8 cellular contexts compared by ENCODE assay signal in genomic region chr10:91924212-91925021, GRCh38. TPM values are rescaled to one million over a fixed set of nuclear protein-coding genes. Genes with fewer than 3 reads are reported as not detected.
DNase-seq lines count a peak whose midpoint lies in the region; ATAC-seq, FAIRE-seq and TF ChIP-seq lines count a peak whose summit lies in the region.

No MANE protein-coding gene starts in this region.

- H3K4me1 ChIP-seq in KMS-11 (ENCODE audit: low read depth, poor library complexity, severe bottlenecking) (peaks cover 42% of the 10 kb centered on the region), astrocyte (ENCODE audit: insufficient read depth, low read length) (no peaks in the 10 kb centered on the region), suprapubic skin (peaks cover 34% of the 10 kb centered on the region)

- no peak for TF ChIP-seq POLR2A in suprapubic skin (IDR thresholded peaks at IDR 0.05)

- no peak for TF ChIP-seq CTCF in CD4-positive, alpha-beta T cell (IDR thresholded peaks at IDR 0.05)
- TF ChIP-seq CTCF in KMS-11 (conservative IDR thresholded peaks at IDR 0.05; ENCODE audit: low read depth, low read length), result no peak
- TF ChIP-seq CTCF in astrocyte (IDR thresholded peaks at IDR 0.05; ENCODE audit: insufficient read depth, low read depth, low read length), result no peak
- no peak for TF ChIP-seq CTCF in suprapubic skin (IDR thresholded peaks at IDR 0.05)

- POLR2A ChIA-PET in CD4-positive, alpha-beta T cell (lab: Charles Lee), result interaction anchor here (0.6 to 2.8 kb wide), 21 partner anchors 9 to 1053 kb away, joined by 3 to 77 read pairs (median 5); partner anchors contain the start of genes CPEB3, EXOC6, FGFBP3 and MARCHF5

- intact Hi-C loops in CD4-positive, alpha-beta T cell (cut with DNase I, micrococcal nuclease), result loop anchor here (5.0 to 10.0 kb wide), 8 partner anchors 127 to 1570 kb away; partner anchors contain the start of genes RPP30 (in 2 of the 2), TNKS2 (in 2 of the 2), CEP55 (in 1 of the 2) and CPEB3 (in 1 of the 2)

- H3K4me3 ChIP-seq in KMS-11 (IDR thresholded peaks at IDR 0.05; ENCODE audit: insufficient read depth, low read depth, low read length), result no peak overlapping the region
- peak overlapping the region; percentile 92 for H3K4me3 ChIP-seq in astrocyte (ENCODE audit: insufficient read depth, low read depth, low read length)
- peak overlapping the region; percentile 85 for H3K4me3 ChIP-seq in suprapubic skin

- peak overlapping the region; percentile 89 for H2AFZ ChIP-seq in KMS-11 (ENCODE audit: low read depth)
- peak overlapping the region; percentile 77 for H2AFZ ChIP-seq in astrocyte (ENCODE audit: low read depth, low read length)

- H3K27ac Mint-ChIP-seq in CD4-positive, alpha-beta T cell, result peak overlapping the region; percentile 98
- H3K27ac Mint-ChIP-seq in astrocyte (ENCODE audit: unreplicated experiment), result peak overlapping the region; percentile 98

- CTCF ChIA-PET in CD4-positive, alpha-beta T cell (lab: Charles Lee), result interaction anchor here (1.0 to 4.0 kb wide), 5 partner anchors 12 to 515 kb away, joined by 3 to 24 read pairs (median 7); partner anchors contain the start of gene FGFBP3

- H3K9me3 ChIP-seq in CD4-positive, alpha-beta T cell (ENCODE audit: control insufficient read depth, low read length), result peaks cover 3% of the 10 kb centered on the region
- H3K9me3 ChIP-seq in astrocyte (ENCODE audit: insufficient read depth, low read depth, low read length) (no peaks in the 10 kb centered on the region), suprapubic skin (no peaks in the 10 kb centered on the region)

- peak overlapping the region; percentile 93 for H3K27ac ChIP-seq in CD4-positive, alpha-beta T cell (ENCODE audit: low read depth, low read length)
- peak overlapping the region; percentile 97 for H3K27ac ChIP-seq in KMS-11
- H3K27ac ChIP-seq in astrocyte (ENCODE audit: low read depth, low read length), result peak overlapping the region; percentile 94
- peak overlapping the region; percentile 97 for H3K27ac ChIP-seq in suprapubic skin

- 3% methylated on average over 21 of the region's 21 CpGs for WGBS in suprapubic skin

- peak overlapping the region; percentile 86 for H3K9ac ChIP-seq in KMS-11
- H3K9ac ChIP-seq in astrocyte (ENCODE audit: low read length), result peak overlapping the region; percentile 97

- peaks cover 53% of the 10 kb centered on the region for H3K4me1 Mint-ChIP-seq in CD4-positive, alpha-beta T cell (ENCODE audit: low read depth)
- H3K4me1 Mint-ChIP-seq in astrocyte (ENCODE audit: low read depth, unreplicated experiment), result peaks cover 15% of the 10 kb centered on the region

- peaks cover 26% of the 10 kb centered on the region for H3K36me3 Mint-ChIP-seq in CD4-positive, alpha-beta T cell (ENCODE audit: low read depth)
- H3K36me3 Mint-ChIP-seq in astrocyte (ENCODE audit: low read depth, unreplicated experiment), result peaks cover 2% of the 10 kb centered on the region

- H3K27me3 ChIP-seq in CD4-positive, alpha-beta T cell (ENCODE audit: control insufficient read depth, insufficient read depth, low read length), result peaks cover 1% of the 10 kb centered on the region
- H3K27me3 ChIP-seq in KMS-11 (ENCODE audit: insufficient read depth, low read depth) (no peaks in the 10 kb centered on the region), astrocyte (ENCODE audit: insufficient read depth, low read length) (no peaks in the 10 kb centered on the region), suprapubic skin (no peaks in the 10 kb centered on the region)

- DNase-seq in CD4-positive, alpha-beta T cell, result no peak
- DNase-seq in astrocyte (ENCODE audit: low read depth) (peak; percentile 12), kidney tubule cell (ENCODE audit: low spot score) (peak; percentile 15), suprapubic skin (ENCODE audit: low spot score in 2 of 2) (no peak), NCI-H128 (lab: John Stamatoyannopoulos, UW; ENCODE audit: unreplicated experiment) (no peak), NCI-H1436 treated with DMSO at 0.1 percent for 48 hours (lab: John Stamatoyannopoulos, UW) (no peak)

- H3K4me2 ChIP-seq in KMS-11 (peak overlapping the region; percentile 75), astrocyte (ENCODE audit: low read length) (peak overlapping the region; percentile 88)

- H4K20me1 ChIP-seq in KMS-11 (ENCODE audit: insufficient read depth), result peaks cover 7% of the 10 kb centered on the region
- H4K20me1 ChIP-seq in astrocyte (ENCODE audit: insufficient read depth, low read length), result peaks cover 33% of the 10 kb centered on the region

- no peak for FAIRE-seq in astrocyte (lab: Jason Lieb, UNC)

- ATAC-seq in CD4-positive, alpha-beta T cell (ENCODE audit: poor library complexity), result no peak
- peak; percentile 22 for ATAC-seq in GM21360 (IDR thresholded peaks at IDR 0.05; ENCODE audit: unreplicated experiment)

- H3K9me3 Mint-ChIP-seq in CD4-positive, alpha-beta T cell, result no peaks in the 10 kb centered on the region
- peaks cover 4% of the 10 kb centered on the region for H3K9me3 Mint-ChIP-seq in astrocyte (ENCODE audit: unreplicated experiment)

- no peaks in the 10 kb centered on the region for H3K36me3 ChIP-seq in KMS-11 (ENCODE audit: insufficient read depth)
- peaks cover 2% of the 10 kb centered on the region for H3K36me3 ChIP-seq in astrocyte (ENCODE audit: insufficient read depth, low read length)
- H3K36me3 ChIP-seq in suprapubic skin, result no peaks in the 10 kb centered on the region

- H3K79me2 ChIP-seq in KMS-11 (ENCODE audit: insufficient read depth, low read depth) (peaks cover 58% of the 10 kb centered on the region), astrocyte (ENCODE audit: insufficient read depth, low read length) (peaks cover 58% of the 10 kb centered on the region)

- TF ChIP-seq EP300 in suprapubic skin (IDR thresholded peaks at IDR 0.05), result no peak

- H3K27me3 Mint-ChIP-seq in CD4-positive, alpha-beta T cell, result no peaks in the 10 kb centered on the region
- H3K27me3 Mint-ChIP-seq in astrocyte (ENCODE audit: low read depth, unreplicated experiment), result no peaks in the 10 kb centered on the region

- H3K4me3 Mint-ChIP-seq in CD4-positive, alpha-beta T cell, result peak overlapping the region; percentile 98
- peak overlapping the region; percentile 98 for H3K4me3 Mint-ChIP-seq in astrocyte (ENCODE audit: unreplicated experiment)

RNA-seq across cellular contexts. Expression of gene BTAF1, which starts 0.8 kb away (rescaled TPM):
- total RNA-seq in CD4-positive, alpha-beta T cell, result 10 to 100 TPM; 80.8 to 85.8 TPM
- total RNA-seq in astrocyte (29.2 and 30.8 TPM in 2 replicates), suprapubic skin (100 to 1,000 TPM in 1 of 4 donors, 10 to 100 TPM in 3; 46.6 to 215 (median 61.0) TPM)

RNA-seq across cellular contexts. Expression of gene FGFBP3, which starts 15.1 kb away (rescaled TPM):
- 1 to 10 TPM; 1.4 to 1.5 TPM for total RNA-seq in CD4-positive, alpha-beta T cell
- total RNA-seq in astrocyte (1.9 and 3.3 TPM in 2 replicates), suprapubic skin (1 to 10 TPM in 2 of 4 donors, under 1 TPM in 2; 0.23 to 1.0 (median 0.79) TPM)

Comparison
In these comparisons a context has a peak if more than half of its experiments do, and no peak if none do; other contexts are left out.
1. DNase-seq: peak in astrocyte (single experiment) and kidney tubule cell (single experiment); none in CD4-positive, alpha-beta T cell (0 of 10), suprapubic skin (0 of 2), NCI-H128 (single experiment) and NCI-H1436 treated with DMSO at 0.1 percent for 48 hours (single experiment).
2. Peak in every context shown above with its lines, with median percentiles within 50 percentile points of each other: H3K27ac ChIP-seq.